ENCODE assay signal across 1 cellular context in the genomic region with DNA sequence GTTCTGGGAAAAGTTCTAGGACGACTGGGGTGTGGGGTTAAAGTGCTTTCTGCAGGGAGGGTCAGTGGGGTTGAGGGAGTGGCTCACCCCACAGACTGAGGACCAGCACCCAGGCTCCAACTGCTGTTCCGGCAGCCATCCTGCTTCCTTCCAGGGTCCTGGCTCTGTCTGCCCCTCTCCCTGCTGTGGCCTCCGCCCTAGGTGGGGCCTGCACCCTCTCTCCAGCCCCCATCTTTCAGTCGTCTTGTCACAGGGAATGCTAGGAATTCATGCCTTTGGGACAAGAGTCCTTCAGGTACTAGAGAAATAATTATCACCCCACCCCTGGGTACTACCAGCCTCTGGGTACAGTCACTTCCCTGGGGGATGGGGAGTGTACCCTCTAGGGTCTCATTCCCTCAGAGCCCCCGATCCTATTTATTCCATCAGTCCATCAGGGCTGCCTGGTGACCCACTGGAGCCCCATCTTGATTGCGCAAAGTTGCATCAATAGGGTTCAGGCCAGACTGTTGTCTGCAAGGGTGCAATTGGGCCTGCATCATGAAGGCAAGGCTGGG.
A peak's percentile ranks its signal among the peaks of the same experiment; 100 is the strongest.
TF ChIP-seq lines count a peak whose summit lies in the region.

A gene (minus strand): TSS at position 170 of the 557 bp plus-strand sequence. CDS start 31 bp downstream, at position 139.

TF ChIP-seq in GM12878, 131 proteins besides CTCF, POLR2A, EP300 and RAD21 (continued from another document):
- TF ChIP-seq, protein P1, sequence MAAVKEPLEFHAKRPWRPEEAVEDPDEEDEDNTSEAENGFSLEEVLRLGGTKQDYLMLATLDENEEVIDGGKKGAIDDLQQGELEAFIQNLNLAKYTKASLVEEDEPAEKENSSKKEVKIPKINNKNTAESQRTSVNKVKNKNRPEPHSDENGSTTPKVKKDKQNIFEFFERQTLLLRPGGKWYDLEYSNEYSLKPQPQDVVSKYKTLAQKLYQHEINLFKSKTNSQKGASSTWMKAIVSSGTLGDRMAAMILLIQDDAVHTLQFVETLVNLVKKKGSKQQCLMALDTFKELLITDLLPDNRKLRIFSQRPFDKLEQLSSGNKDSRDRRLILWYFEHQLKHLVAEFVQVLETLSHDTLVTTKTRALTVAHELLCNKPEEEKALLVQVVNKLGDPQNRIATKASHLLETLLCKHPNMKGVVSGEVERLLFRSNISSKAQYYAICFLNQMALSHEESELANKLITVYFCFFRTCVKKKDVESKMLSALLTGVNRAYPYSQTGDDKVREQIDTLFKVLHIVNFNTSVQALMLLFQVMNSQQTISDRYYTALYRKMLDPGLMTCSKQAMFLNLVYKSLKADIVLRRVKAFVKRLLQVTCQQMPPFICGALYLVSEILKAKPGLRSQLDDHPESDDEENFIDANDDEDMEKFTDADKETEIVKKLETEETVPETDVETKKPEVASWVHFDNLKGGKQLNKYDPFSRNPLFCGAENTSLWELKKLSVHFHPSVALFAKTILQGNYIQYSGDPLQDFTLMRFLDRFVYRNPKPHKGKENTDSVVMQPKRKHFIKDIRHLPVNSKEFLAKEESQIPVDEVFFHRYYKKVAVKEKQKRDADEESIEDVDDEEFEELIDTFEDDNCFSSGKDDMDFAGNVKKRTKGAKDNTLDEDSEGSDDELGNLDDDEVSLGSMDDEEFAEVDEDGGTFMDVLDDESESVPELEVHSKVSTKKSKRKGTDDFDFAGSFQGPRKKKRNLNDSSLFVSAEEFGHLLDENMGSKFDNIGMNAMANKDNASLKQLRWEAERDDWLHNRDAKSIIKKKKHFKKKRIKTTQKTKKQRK (IDR thresholded peaks at IDR 0.05; ENCODE audit: low read depth, low read length) = no peak
- 0 out of 2 replicates have a peak, but pooled peaks have one; percentile 40 for TF ChIP-seq PML (IDR thresholded peaks at IDR 0.05; ENCODE audit: low read length)
